Comparison of ENCODE assay signal across 23 cellular contexts in genomic region chr13:43758834-43759233, GRCh38. TPM values are rescaled to one million over a fixed set of nuclear protein-coding genes. Genes with fewer than 3 reads are reported as not detected.
A peak's percentile ranks its signal among the peaks of the same experiment; 100 is the strongest.
DNase-seq lines count a peak whose midpoint lies in the region; ATAC-seq, FAIRE-seq and TF ChIP-seq lines count a peak whose summit lies in the region.
"Had no signal": no experiment of that assay in that cellular context is flagged by ENCODE, and none has a peak within 500 bp of the region (broad histone marks: within the 10 kb centered on the region; RNA-seq: fewer than 3 reads in every experiment).

No MANE protein-coding gene starts in this region.

- no peak for TF ChIP-seq POLR2A in GM12891 (IDR thresholded peaks at IDR 0.05; ENCODE audit: low read depth, low read length)

- H3K27me3 Mint-ChIP-seq in stimulated activated memory B cell treated with anti-CD40 and anti-IgM and Interleukin-4, amounts not matched to agents 10 μg/mL and 1 μg/mL and 100 μg/mL, for 72 hours: peaks cover 21% of the 10 kb centered on the region
- H3K27me3 Mint-ChIP-seq in mesothelial cell of epicardium (ENCODE audit: low read depth): no peaks in the 10 kb centered on the region

- ATAC-seq in GM19035 (IDR thresholded peaks at IDR 0.05; ENCODE audit: unreplicated experiment) (peak; percentile 81), GM21529 (IDR thresholded peaks at IDR 0.05; ENCODE audit: unreplicated experiment) (peak; percentile 84), HG03460 (IDR thresholded peaks at IDR 0.05; ENCODE audit: unreplicated experiment) (peak; percentile 62), HG03520 (IDR thresholded peaks at IDR 0.05; ENCODE audit: unreplicated experiment) (no peak)
- no peak for ATAC-seq in stimulated activated memory B cell treated with anti-CD40 and anti-IgM and Interleukin-4, amounts not matched to agents 10 μg/mL and 1 μg/mL and 100 μg/mL, for 72 hours
- ATAC-seq: Panc1; right lobe of liver; stimulated activated effector memory CD8-positive, alpha-beta T cell treated with anti-CD3 and anti-CD28 coated beads, Interleukin-12 subunit alpha, Interleukin-12 subunit beta, amount 100 ng/mL, for 72 hours; T-helper 17 cell had no signal

- H3K36me3 Mint-ChIP-seq in stimulated activated memory B cell treated with anti-CD40 and anti-IgM and Interleukin-4, amounts not matched to agents 10 μg/mL and 1 μg/mL and 100 μg/mL, for 72 hours: no peaks in the 10 kb centered on the region
- H3K36me3 Mint-ChIP-seq in mesothelial cell of epicardium: no peaks in the 10 kb centered on the region
- H3K36me3 Mint-ChIP-seq: activated CD4-positive, alpha-beta memory T cell treated with anti-CD3 and anti-CD28 coated beads for 36 hours; naive B cell; stimulated activated effector memory CD8-positive, alpha-beta T cell treated with anti-CD3 and anti-CD28 coated beads, Interleukin-12 subunit alpha, Interleukin-12 subunit beta, amount 100 ng/mL, for 72 hours had no signal

- FAIRE-seq in GM12891 (lab: Jason Lieb, UNC): no peak
- FAIRE-seq: G401.6 had no signal

- no peaks in the 10 kb centered on the region for H3K4me1 Mint-ChIP-seq in stimulated activated memory B cell treated with anti-CD40 and anti-IgM and Interleukin-4, amounts not matched to agents 10 μg/mL and 1 μg/mL and 100 μg/mL, for 72 hours
- peaks cover 6% of the 10 kb centered on the region for H3K4me1 Mint-ChIP-seq in mesothelial cell of epicardium
- H3K4me1 Mint-ChIP-seq: naive B cell; stimulated activated effector memory CD8-positive, alpha-beta T cell treated with anti-CD3 and anti-CD28 coated beads, Interleukin-12 subunit alpha, Interleukin-12 subunit beta, amount 100 ng/mL, for 72 hours; T-helper 17 cell had no signal

- TF ChIP-seq CTCF in mesothelial cell of epicardium (IDR thresholded peaks at IDR 0.05; ENCODE audit: unreplicated experiment): no peak

- H3K9me3 Mint-ChIP-seq in stimulated activated memory B cell treated with anti-CD40 and anti-IgM and Interleukin-4, amounts not matched to agents 10 μg/mL and 1 μg/mL and 100 μg/mL, for 72 hours: no peaks in the 10 kb centered on the region
- no peaks in the 10 kb centered on the region for H3K9me3 Mint-ChIP-seq in mesothelial cell of epicardium
- H3K9me3 Mint-ChIP-seq: activated CD4-positive, alpha-beta memory T cell treated with anti-CD3 and anti-CD28 coated beads for 36 hours; activated naive CD4-positive, alpha-beta T cell treated with anti-CD3 and anti-CD28 coated beads for 36 hours; H9; naive B cell; stimulated activated effector memory CD8-positive, alpha-beta T cell treated with anti-CD3 and anti-CD28 coated beads, Interleukin-12 subunit alpha, Interleukin-12 subunit beta, amount 100 ng/mL, for 72 hours had no signal

- no peak overlapping the region for H3K4me3 Mint-ChIP-seq in stimulated activated memory B cell treated with anti-CD40 and anti-IgM and Interleukin-4, amounts not matched to agents 10 μg/mL and 1 μg/mL and 100 μg/mL, for 72 hours
- no peak overlapping the region for H3K4me3 Mint-ChIP-seq in mesothelial cell of epicardium
- H3K4me3 Mint-ChIP-seq: activated CD4-positive, alpha-beta memory T cell treated with anti-CD3 and anti-CD28 coated beads for 36 hours; activated naive CD4-positive, alpha-beta T cell treated with anti-CD3 and anti-CD28 coated beads for 36 hours; H9; naive B cell; stimulated activated effector memory CD8-positive, alpha-beta T cell treated with anti-CD3 and anti-CD28 coated beads, Interleukin-12 subunit alpha, Interleukin-12 subunit beta, amount 100 ng/mL, for 72 hours; T-helper 17 cell had no signal

- DNase-seq in GM12891 (ENCODE audit: insufficient read length, low spot score): peak; percentile 5
- DNase-seq in mesothelial cell of epicardium (ENCODE audit: low spot score in 2 of 2, unreplicated experiment in 2 of 2): no peak
- no peak for DNase-seq in EL
- DNase-seq: ACHN; activated CD4-positive, alpha-beta memory T cell treated with anti-CD3 and anti-CD28 coated beads for 36 hours; activated naive CD4-positive, alpha-beta T cell treated with anti-CD3 and anti-CD28 coated beads for 36 hours; C1 segment of cervical spinal cord; dermis blood vessel endothelial cell; H9; naive B cell; NCI-H1417; right lobe of liver; SJCRH30; T-helper 17 cell; testis had no signal

- no peak overlapping the region for H3K27ac Mint-ChIP-seq in stimulated activated memory B cell treated with anti-CD40 and anti-IgM and Interleukin-4, amounts not matched to agents 10 μg/mL and 1 μg/mL and 100 μg/mL, for 72 hours
- no peak overlapping the region for H3K27ac Mint-ChIP-seq in mesothelial cell of epicardium
- H3K27ac Mint-ChIP-seq: activated CD4-positive, alpha-beta memory T cell treated with anti-CD3 and anti-CD28 coated beads for 36 hours; activated naive CD4-positive, alpha-beta T cell treated with anti-CD3 and anti-CD28 coated beads for 36 hours; naive B cell; stimulated activated effector memory CD8-positive, alpha-beta T cell treated with anti-CD3 and anti-CD28 coated beads, Interleukin-12 subunit alpha, Interleukin-12 subunit beta, amount 100 ng/mL, for 72 hours; T-helper 17 cell had no signal

TF ChIP-seq in GM12891, 5 proteins besides CTCF, POLR2A, EP300 and RAD21:
- TF ChIP-seq POU2F2 (IDR thresholded peaks at IDR 0.05; ENCODE audit: low read depth, low read length): no peak
- TF ChIP-seq TAF1 (IDR thresholded peaks at IDR 0.05; ENCODE audit: low read depth, low read length): no peak
- no peak for TF ChIP-seq POLR2AphosphoS5 (IDR thresholded peaks at IDR 0.05; ENCODE audit: low read depth, low read length)
- TF ChIP-seq SPI1 (IDR thresholded peaks at IDR 0.05; ENCODE audit: low read depth, low read length): no peak
- no peak for TF ChIP-seq PAX5 (IDR thresholded peaks at IDR 0.05; ENCODE audit: insufficient read depth, low read length, severe bottlenecking)

RNA-seq across cellular contexts. Expression of gene ENOX1, which starts 27.9 kb away (rescaled TPM):
- 1.2 TPM for polyA plus RNA-seq in GM12891 (2012; ENCODE audit: low read depth, missing spikeins)
- total RNA-seq in mesothelial cell of epicardium: 2.5 to 3.0 TPM (median 3.0 TPM) in 3 replicates
- total RNA-seq: T-helper 17 cell had no signal

Comparison
In these comparisons a context has a peak if more than half of its experiments do, and no peak if none do; other contexts are left out.
1. ATAC-seq: peak in GM19035 (single experiment), GM21529 (single experiment) and HG03460 (single experiment); none in stimulated activated memory B cell treated with anti-CD40 and anti-IgM and Interleukin-4, amounts not matched to agents 10 μg/mL and 1 μg/mL and 100 μg/mL, for 72 hours (single experiment) and HG03520 (single experiment).